ENCODE assay signal across 8 cellular contexts in the genomic region with DNA sequence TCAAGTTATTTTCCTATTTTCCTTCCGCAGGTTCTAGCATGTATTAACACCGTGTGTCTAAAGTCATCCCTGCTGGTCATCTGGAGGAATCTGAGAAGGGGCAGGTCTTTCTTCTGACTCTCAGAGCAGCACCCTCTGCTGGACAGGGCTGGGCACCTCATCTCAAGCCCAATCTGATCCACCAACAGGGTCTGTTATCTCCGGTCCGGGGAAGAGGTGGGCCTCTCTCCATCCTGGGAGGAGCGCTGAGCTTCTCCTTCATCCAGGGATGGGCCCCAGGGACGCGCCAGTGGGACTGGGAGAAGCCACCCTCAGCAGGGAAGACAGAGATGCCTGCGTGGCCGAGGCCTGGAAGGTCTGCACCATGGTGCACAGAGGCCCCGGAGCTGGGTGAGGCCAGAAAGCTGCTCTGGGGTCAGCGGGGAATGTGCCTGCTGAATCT.
DNase-seq lines count a peak whose midpoint lies in the region; ATAC-seq and TF ChIP-seq lines count a peak whose summit lies in the region.

No MANE protein-coding gene starts in this region.

- H2AFZ ChIP-seq in OCI-LY1 (ENCODE audit: low read length) = no peak overlapping the region
- peak overlapping the region; percentile 62 for H2AFZ ChIP-seq in parathyroid adenoma

- no peak for ATAC-seq in HG03460 (IDR thresholded peaks at IDR 0.05; ENCODE audit: unreplicated experiment)

- H3K9ac ChIP-seq in OCI-LY1 (ENCODE audit: low read length) (no peak overlapping the region), parathyroid adenoma (no peak overlapping the region)

- TF ChIP-seq CTCF in OCI-LY1 (IDR thresholded peaks at IDR 0.05; ENCODE audit: low read length) (peak; percentile 64), parathyroid adenoma (IDR thresholded peaks at IDR 0.05) (peak; percentile 82)

- no peaks in the 10 kb centered on the region for H3K9me3 ChIP-seq in OCI-LY1 (ENCODE audit: low read length)
- H3K9me3 ChIP-seq in parathyroid adenoma (ENCODE audit: control insufficient read depth, low read length) = no peaks in the 10 kb centered on the region

- DNase-seq in NCI-H2196 (lab: John Stamatoyannopoulos, UW; ENCODE audit: unreplicated experiment) = peak; percentile 12
- DNase-seq in NCI-H2196 treated with DMSO at 0.1 percent for 48 hours (lab: John Stamatoyannopoulos, UW; ENCODE audit: unreplicated experiment) = no peak
- peak; percentile 80 for DNase-seq in activated effector memory CD4-positive, alpha-beta T cell treated with anti-CD3 and anti-CD28 coated beads, Interleukin-2, amount 50 U/mL, for 16 hours
- DNase-seq in germinal center (ENCODE audit: low spot score) = peak; percentile 65
- DNase-seq in NCI-H2081 (lab: John Stamatoyannopoulos, UW) = no peak

- no peaks in the 10 kb centered on the region for H4K20me1 ChIP-seq in OCI-LY1 (ENCODE audit: insufficient read depth, low read length)

- no peaks in the 10 kb centered on the region for H3F3A ChIP-seq in OCI-LY1 (ENCODE audit: insufficient read depth, low read length)

- no peak overlapping the region for H3K4me3 ChIP-seq in OCI-LY1 (ENCODE audit: low read depth, low read length, poor library complexity, severe bottlenecking)
- H3K4me3 ChIP-seq in parathyroid adenoma (ENCODE audit: low read depth, low read length) = no peak overlapping the region

- H3K27ac ChIP-seq in OCI-LY1 (ENCODE audit: low read depth, low read length, poor library complexity, severe bottlenecking) (no peak overlapping the region), parathyroid adenoma (no peak overlapping the region)

- H3K4me2 ChIP-seq in OCI-LY1 (ENCODE audit: low read length) = no peak overlapping the region
- no peak overlapping the region for H3K4me2 ChIP-seq in parathyroid adenoma (ENCODE audit: low read length)

- H3K9me2 ChIP-seq in OCI-LY1 (ENCODE audit: low read depth, low read length) = no peaks in the 10 kb centered on the region

- H3K36me3 ChIP-seq in OCI-LY1 (ENCODE audit: insufficient read depth, low read length) = no peaks in the 10 kb centered on the region
- H3K36me3 ChIP-seq in parathyroid adenoma (ENCODE audit: control insufficient read depth, insufficient read depth, low read length) = no peaks in the 10 kb centered on the region

- H3K27me3 ChIP-seq in OCI-LY1 (ENCODE audit: insufficient read depth, low read length) (no peaks in the 10 kb centered on the region), parathyroid adenoma (ENCODE audit: control insufficient read depth, insufficient read depth, low read length) (no peaks in the 10 kb centered on the region)

- H3K79me2 ChIP-seq in OCI-LY1 (ENCODE audit: insufficient read depth, low read length) = no peaks in the 10 kb centered on the region
- no peaks in the 10 kb centered on the region for H3K79me2 ChIP-seq in parathyroid adenoma

- H3K4me1 ChIP-seq in OCI-LY1 (ENCODE audit: insufficient read depth, low read length, severe bottlenecking) = no peaks in the 10 kb centered on the region
- peaks cover 3% of the 10 kb centered on the region for H3K4me1 ChIP-seq in parathyroid adenoma

Comparison
In these comparisons a context has a peak if more than half of its experiments do, and no peak if none do; other contexts are left out.
1. DNase-seq: peak in NCI-H2196 (single experiment), activated effector memory CD4-positive, alpha-beta T cell treated with anti-CD3 and anti-CD28 coated beads, Interleukin-2, amount 50 U/mL, for 16 hours (single experiment) and germinal center (single experiment); none in NCI-H2196 treated with DMSO at 0.1 percent for 48 hours (single experiment) and NCI-H2081 (0 of 2).